ENCODE assay signal across 26 cellular contexts in the genomic region with DNA sequence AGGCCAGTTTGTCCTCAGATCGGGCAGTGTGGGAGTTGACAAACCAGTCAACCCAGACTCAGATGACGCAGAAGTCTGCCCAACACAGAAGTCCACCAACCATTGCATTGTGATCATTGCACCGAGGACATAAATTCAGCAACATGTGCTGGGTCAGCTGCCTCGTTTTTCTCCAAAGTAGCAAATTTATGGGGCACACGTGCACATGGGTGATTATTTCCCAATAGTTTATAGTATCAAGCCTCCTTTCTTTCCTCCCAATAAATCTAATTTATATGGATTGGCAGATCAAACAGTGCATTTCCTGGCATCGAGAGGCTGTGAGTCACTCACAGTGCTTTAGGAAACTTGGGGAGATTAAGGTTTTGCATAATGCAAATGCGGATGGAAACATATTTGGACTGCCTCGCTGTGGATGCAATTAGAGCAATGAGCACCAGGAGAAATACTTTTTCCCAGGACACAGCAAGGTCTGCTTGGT.
DNase-seq lines count a peak whose midpoint lies in the region; ATAC-seq and TF ChIP-seq lines count a peak whose summit lies in the region.
"Had no signal": no experiment of that assay in that cellular context is flagged by ENCODE, and none has a peak within 500 bp of the region (broad histone marks: within the 10 kb centered on the region; RNA-seq: fewer than 3 reads in every experiment).

No MANE protein-coding gene starts in this region.

- DNase-seq in AG10803 (ENCODE audit: low read depth) = peak; percentile 69
- DNase-seq in NCI-H526 (lab: John Stamatoyannopoulos, UW) = peak; percentile 88 to 92
- DNase-seq in ovary = no peak
- no peak for DNase-seq in OCI-M1 (lab: John Stamatoyannopoulos, UW)
- no peak for DNase-seq in SK-N-DZ (ENCODE audit: low spot score)
- DNase-seq in NCI-H146 (lab: John Stamatoyannopoulos, UW) = no peak
- no peak for DNase-seq in HuH-7.5 (ENCODE audit: low spot score)
- DNase-seq: activated CD8-positive, alpha-beta memory T cell treated with anti-CD3 and anti-CD28 coated beads for 24 hours; activated naive CD4-positive, alpha-beta T cell; activated T-cell treated with anti-CD3 and anti-CD28 coated beads, Interleukin-2, amount 50 U/mL, for 4 hours; amniotic stem cell; caudate nucleus; CD4-positive, alpha-beta T cell; DMS 273 treated with DMSO at 0.1 percent for 48 hours; immature natural killer cell; Karpas-422; left ventricle myocardium superior; NCI-H1105 treated with DMSO at 0.1 percent for 48 hours; NCI-H510A; SHP77; small intestine had no signal

- peaks cover 4% of the 10 kb centered on the region for H3K4me1 ChIP-seq in ovary (ENCODE audit: insufficient read depth)

- 55 to 75% (median 71%) methylated on average over 8 of the region's 8 CpGs for WGBS in ovary, 3 donors

- no peaks in the 10 kb centered on the region for H3K27me3 ChIP-seq in ovary
- H3K27me3 ChIP-seq: hepatocyte had no signal

- no peak overlapping the region for H3K4me3 ChIP-seq in AG10803 (ENCODE audit: low read length)
- no peak overlapping the region for H3K4me3 ChIP-seq in ovary
- H3K4me3 ChIP-seq: hepatocyte, suprapubic skin had no signal

- H3K27ac ChIP-seq in ovary = no peak overlapping the region
- H3K27ac ChIP-seq: hepatocyte, suprapubic skin had no signal

- peak; percentile 27 for ATAC-seq in esophagus mucosa
- ATAC-seq: activated T-cell treated with anti-CD3 and anti-CD28 coated beads, Interleukin-2, amount 50 U/mL, for 4 hours; left ventricle myocardium superior; natural killer cell treated with Interleukin-12 subunit alpha and Interleukin-12 subunit beta and Interleukin-15 and Interleukin-18, amount 100 ng/mL, for 72 hours; stimulated activated memory B cell treated with anti-CD40 and anti-IgM and Interleukin-4, amounts not matched to agents 10 μg/mL and 1 μg/mL and 100 μg/mL, for 72 hours had no signal

- TF ChIP-seq CTCF in AG10803 (conservative IDR thresholded peaks at IDR 0.05; ENCODE audit: low read length) (0 out of 2 replicates have a peak, but pooled peaks have one; percentile 7), ovary (IDR thresholded peaks at IDR 0.05) (no peak)

- H3K9me3 ChIP-seq in ovary = no peaks in the 10 kb centered on the region
- H3K9me3 ChIP-seq: suprapubic skin had no signal

- H3K36me3 ChIP-seq in ovary = no peaks in the 10 kb centered on the region
- H3K36me3 ChIP-seq: suprapubic skin had no signal

- TF ChIP-seq POLR2A in ovary (IDR thresholded peaks at IDR 0.05) = no peak

- TF ChIP-seq EP300 in ovary (IDR thresholded peaks at IDR 0.05) = peak; percentile 38

- intact Hi-C loops in ovary (cut with DNase I) = loop anchor here in 3 of 4 donors (5.0 to 10.0 kb wide), 2 partner anchors 426 to 1332 kb away; no protein-coding TSS in a partner anchor

Comparison
In these comparisons a context has a peak if more than half of its experiments do, and no peak if none do; other contexts are left out.
1. DNase-seq: peak in AG10803 (single experiment) and NCI-H526 (2 of 2); none in ovary (0 of 5), OCI-M1 (single experiment), SK-N-DZ (single experiment), NCI-H146 (single experiment) and HuH-7.5 (single experiment).